13 cellular contexts compared by ENCODE assay signal in genomic region chr16:57409870-57410585, GRCh38. TPM values are rescaled to one million over a fixed set of nuclear protein-coding genes. Genes with fewer than 3 reads are reported as not detected.
DNase-seq lines count a peak whose midpoint lies in the region; ATAC-seq and TF ChIP-seq lines count a peak whose summit lies in the region.
"Had no signal": no experiment of that assay in that cellular context is flagged by ENCODE, and none has a peak within 500 bp of the region (broad histone marks: within the 10 kb centered on the region; RNA-seq: fewer than 3 reads in every experiment).

No MANE protein-coding gene starts in this region.

- no peak for TF ChIP-seq CTCF in chondrocyte (IDR thresholded peaks at IDR 0.05)

- no peaks in the 10 kb centered on the region for H3K9me3 Mint-ChIP-seq in chondrocyte (ENCODE audit: low read depth)
- H3K9me3 Mint-ChIP-seq: activated naive CD8-positive, alpha-beta T cell treated with anti-CD3 and anti-CD28 coated beads for 36 hours; T-helper 2 cell treated with Interferon-gamma antibody and Interleukin-4, amounts not matched to agents 5 μg/mL and 100 μg/mL, for 36 hours had no signal

- DNase-seq in Caki2 (ENCODE audit: low read depth) (peak; percentile 13), NCI-H2107 (lab: John Stamatoyannopoulos, UW) (peak; percentile 9), chondrocyte (ENCODE audit: low spot score) (no peak), myocyte (ENCODE audit: low read depth) (peak; percentile 91), G401 (ENCODE audit: low spot score) (no peak), GOT3 (lab: John Stamatoyannopoulos, UW) (no peak)
- no peak for DNase-seq in effector memory CD4-positive, alpha-beta T cell
- DNase-seq: activated naive CD8-positive, alpha-beta T cell treated with anti-CD3 and anti-CD28 coated beads for 36 hours; glutamatergic neuron; uterus had no signal

- in situ Hi-C loops in Caki2 (cut with HindIII; ENCODE audit: low pct_unique_long_range_greater_than_20kb, low sequenced_read_pairs) = no loop called here
- in situ Hi-C loops in G401 (cut with HindIII; ENCODE audit: low sequenced_read_pairs) = no loop called here

- no peaks in the 10 kb centered on the region for H3K27me3 ChIP-seq in effector memory CD4-positive, alpha-beta T cell (replicated peaks; ENCODE audit: control insufficient read depth, insufficient read depth, low read length, poor library complexity, severe bottlenecking)
- H3K27me3 ChIP-seq: uterus had no signal

- H3K9me3 ChIP-seq in effector memory CD4-positive, alpha-beta T cell (ENCODE audit: control insufficient read depth, low read length) = no peaks in the 10 kb centered on the region
- H3K9me3 ChIP-seq: uterus had no signal

- H3K27me3 Mint-ChIP-seq in chondrocyte (ENCODE audit: low read depth) = peaks cover 10% of the 10 kb centered on the region
- H3K27me3 Mint-ChIP-seq: activated naive CD8-positive, alpha-beta T cell treated with anti-CD3 and anti-CD28 coated beads for 36 hours had no signal

- no peaks in the 10 kb centered on the region for H3K4me1 ChIP-seq in effector memory CD4-positive, alpha-beta T cell (ENCODE audit: control insufficient read depth, insufficient read depth, low read length, poor library complexity, severe bottlenecking)
- H3K4me1 ChIP-seq: uterus had no signal

- ATAC-seq in HG03097 (IDR thresholded peaks at IDR 0.05; ENCODE audit: low FRiP score, unreplicated experiment) = no peak

- H3K4me3 Mint-ChIP-seq in chondrocyte (ENCODE audit: unreplicated experiment) = no peak overlapping the region
- H3K4me3 Mint-ChIP-seq: activated naive CD8-positive, alpha-beta T cell treated with anti-CD3 and anti-CD28 coated beads for 36 hours; T-helper 2 cell treated with Interferon-gamma antibody and Interleukin-4, amounts not matched to agents 5 μg/mL and 100 μg/mL, for 36 hours had no signal

- H3K27ac ChIP-seq in effector memory CD4-positive, alpha-beta T cell (ENCODE audit: insufficient read depth, low read length, poor library complexity, severe bottlenecking) = no peak overlapping the region

- H3K36me3 Mint-ChIP-seq in chondrocyte (ENCODE audit: low read depth) = no peaks in the 10 kb centered on the region
- H3K36me3 Mint-ChIP-seq: activated naive CD8-positive, alpha-beta T cell treated with anti-CD3 and anti-CD28 coated beads for 36 hours had no signal

- H3K4me3 ChIP-seq in effector memory CD4-positive, alpha-beta T cell (ENCODE audit: insufficient read depth, low read depth, low read length, poor library complexity, severe bottlenecking) = no peak overlapping the region
- H3K4me3 ChIP-seq: uterus had no signal

- H3K4me1 Mint-ChIP-seq in chondrocyte (ENCODE audit: low read depth) = peaks cover 6% of the 10 kb centered on the region

- H3K27ac Mint-ChIP-seq in chondrocyte (ENCODE audit: unreplicated experiment) = peak overlapping the region; percentile 3
- H3K27ac Mint-ChIP-seq: activated naive CD8-positive, alpha-beta T cell treated with anti-CD3 and anti-CD28 coated beads for 36 hours; T-helper 2 cell treated with Interferon-gamma antibody and Interleukin-4, amounts not matched to agents 5 μg/mL and 100 μg/mL, for 36 hours had no signal

- H3K36me3 ChIP-seq in effector memory CD4-positive, alpha-beta T cell (ENCODE audit: control insufficient read depth, insufficient read depth, low read length) = no peaks in the 10 kb centered on the region
- H3K36me3 ChIP-seq: uterus had no signal

RNA-seq across cellular contexts. Expression of gene CCL17, which starts 5.5 kb away (rescaled TPM):
- not detected in 2 replicates for total RNA-seq in Caki2 (2014; rRNA removed; shearing (Covaris generic); ENCODE audit: low replicate concordance)
- total RNA-seq in chondrocyte = not detected in 3 replicates
- total RNA-seq in myocyte = not detected in 2 replicates
- polyA plus RNA-seq in myocyte (2012) = not detected
- total RNA-seq in G401 (2014; rRNA removed; shearing (Covaris generic)) = not detected in 2 replicates
- total RNA-seq: activated naive CD8-positive, alpha-beta T cell treated with anti-CD3 and anti-CD28 coated beads for 36 hours; sciatic nerve; uterus had no signal

RNA-seq across cellular contexts. Expression of gene CIAPIN1, which starts 37.2 kb away (rescaled TPM):
- 89.8 and 130 TPM in 2 replicates for total RNA-seq in Caki2 (2014; rRNA removed; shearing (Covaris generic); ENCODE audit: low replicate concordance)
- total RNA-seq in chondrocyte (43.3 to 48.9 TPM (median 46.8 TPM) in 3 replicates), myocyte (74.6 and 78.8 TPM in 2 replicates)
- 65.8 TPM for polyA plus RNA-seq in myocyte (2012)
- total RNA-seq in G401 (2014; rRNA removed; shearing (Covaris generic)) = 152 and 156 TPM in 2 replicates

RNA-seq across cellular contexts. Expression of gene COQ9, which starts 37.3 kb away (rescaled TPM):
- total RNA-seq in Caki2 (2014; rRNA removed; shearing (Covaris generic); ENCODE audit: low replicate concordance) = 92.2 and 114 TPM in 2 replicates
- total RNA-seq in chondrocyte (30.9 to 40.8 TPM (median 31.6 TPM) in 3 replicates), myocyte (91.8 and 115 TPM in 2 replicates)
- polyA plus RNA-seq in myocyte (2012) = 51.2 TPM
- 46.3 and 60.4 TPM in 2 replicates for total RNA-seq in G401 (2014; rRNA removed; shearing (Covaris generic))

RNA-seq across cellular contexts. Expression of gene CX3CL1, which starts 37.7 kb away (rescaled TPM):
- total RNA-seq in Caki2 (2014; rRNA removed; shearing (Covaris generic); ENCODE audit: low replicate concordance) = 16.4 and 59.5 TPM in 2 replicates
- total RNA-seq in chondrocyte (11.2 to 47.9 TPM (median 46.0 TPM) in 3 replicates), myocyte (not detected in 2 replicates)
- not detected for polyA plus RNA-seq in myocyte (2012)
- 0.43 TPM in 1 of 2 replicates, not detected in the other for total RNA-seq in G401 (2014; rRNA removed; shearing (Covaris generic))

RNA-seq across cellular contexts. Expression of gene CCL22, which starts 51.4 kb away (rescaled TPM):
- not detected in 2 replicates for total RNA-seq in Caki2 (2014; rRNA removed; shearing (Covaris generic); ENCODE audit: low replicate concordance)
- total RNA-seq in chondrocyte (not detected in 3 replicates), myocyte (not detected in 2 replicates)
- polyA plus RNA-seq in myocyte (2012) = not detected
- not detected in 2 replicates for total RNA-seq in G401 (2014; rRNA removed; shearing (Covaris generic))
- total RNA-seq: uterus had no signal

Comparison
In these comparisons a context has a peak if more than half of its experiments do, and no peak if none do; other contexts are left out.
1. DNase-seq: peak in Caki2 (single experiment), NCI-H2107 (single experiment) and myocyte (single experiment); none in chondrocyte (single experiment), effector memory CD4-positive, alpha-beta T cell (0 of 3), G401 (single experiment) and GOT3 (single experiment).